ENCODE assay signal across 8 cellular contexts in the genomic region with DNA sequence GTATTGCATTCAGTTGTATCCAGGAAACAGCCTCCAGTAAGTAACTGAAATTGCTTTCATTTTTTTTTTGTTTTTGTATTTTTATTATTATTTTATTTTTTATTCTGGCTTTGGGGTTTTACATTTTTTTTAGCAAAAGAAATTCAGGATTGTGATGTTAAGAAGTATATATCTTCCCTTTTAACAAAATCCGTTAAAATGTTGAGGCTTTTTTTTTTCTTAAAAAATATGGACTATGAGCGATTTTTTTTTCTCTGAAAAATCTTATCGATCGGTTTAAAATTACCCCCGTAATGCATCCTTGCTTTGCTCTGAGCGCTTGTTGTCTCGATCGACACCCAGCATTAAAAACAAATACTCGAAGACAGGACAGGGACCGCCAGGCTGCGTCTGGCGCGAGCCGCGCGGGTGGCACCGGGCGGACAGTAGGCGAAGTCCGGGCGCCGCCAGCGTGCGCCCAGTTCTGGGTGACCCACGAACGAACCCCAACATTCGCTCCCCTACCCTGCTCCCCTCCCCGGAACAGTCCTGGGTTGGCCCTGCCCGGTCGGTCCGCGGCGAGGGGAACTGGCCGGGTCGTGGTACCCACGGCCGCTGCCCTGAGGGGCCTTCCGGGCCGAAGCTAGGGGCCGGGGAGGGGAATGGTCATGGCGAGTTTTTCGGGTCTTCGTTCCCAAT. TPM values are rescaled to one million over a fixed set of nuclear protein-coding genes. Genes with fewer than 3 reads are reported as not detected.
DNase-seq lines count a peak whose midpoint lies in the region; ATAC-seq lines count a peak whose summit lies in the region.

No MANE protein-coding gene starts in this region.

- H3K4ac ChIP-seq in trophoblast cell (ENCODE audit: low read depth, low read length): peak overlapping the region; percentile 93

- H3K27me3 ChIP-seq in esophagus (ENCODE audit: control insufficient read depth in 1 of 2, insufficient read depth in 2 of 2, low read length in 2 of 2) (no peaks in the 10 kb centered on the region), trophoblast cell (ENCODE audit: insufficient read depth, low read length) (peaks cover 16% of the 10 kb centered on the region)

- peak overlapping the region; percentile 77 to 80 for H3K4me3 ChIP-seq in esophagus (ENCODE audit: low read depth in 1 of 2, low read length in 2 of 2)
- H3K4me3 ChIP-seq in trophoblast cell (ENCODE audit: low read depth, low read length): peak overlapping the region; percentile 78

- peak overlapping the region; percentile 90 for H2BK5ac ChIP-seq in trophoblast cell (ENCODE audit: low read depth, low read length, poor library complexity)

- peaks cover 22% of the 10 kb centered on the region for H3K79me2 ChIP-seq in trophoblast cell (ENCODE audit: control insufficient read depth, insufficient read depth, low read length, poor library complexity)

- H3K9me3 ChIP-seq in esophagus (ENCODE audit: control insufficient read depth in 2 of 2, insufficient read depth in 1 of 2, low read depth in 1 of 2, low read length in 1 of 2) (no peaks in the 10 kb centered on the region), trophoblast cell (ENCODE audit: insufficient read depth, low read depth, low read length) (peaks cover 4% of the 10 kb centered on the region)

- peak overlapping the region; percentile 37 for H2BK12ac ChIP-seq in trophoblast cell (ENCODE audit: low read length)

- H4K12ac ChIP-seq in trophoblast cell (ENCODE audit: low read depth, low read length): peak overlapping the region; percentile 1

- peak overlapping the region; percentile 95 for H3K4me2 ChIP-seq in trophoblast cell (ENCODE audit: low read length)

- H4K91ac ChIP-seq in trophoblast cell (ENCODE audit: low read depth, low read length): peak overlapping the region; percentile 78

- H3K23ac ChIP-seq in trophoblast cell (ENCODE audit: low read length): peak overlapping the region; percentile 89

- no peak for ATAC-seq in GM18907 (IDR thresholded peaks at IDR 0.05; ENCODE audit: unreplicated experiment)
- no peak for ATAC-seq in HG02763 (IDR thresholded peaks at IDR 0.05; ENCODE audit: unreplicated experiment)

- peak overlapping the region; percentile 9 for H2AK5ac ChIP-seq in trophoblast cell (ENCODE audit: low read length)

- H3K18ac ChIP-seq in trophoblast cell (ENCODE audit: low read length): peak overlapping the region; percentile 89

- WGBS in esophagus, 2 donors: 1% methylated on average over 40 to 43 of the region's 43 CpGs
- WGBS in trophoblast cell (ENCODE audit: extremely low coverage, insufficient coverage, insufficient read length): no CpG with 5 or more reads among the region's 43 CpGs

- H2AFZ ChIP-seq in trophoblast cell (ENCODE audit: insufficient read depth, low read length, poor library complexity): no peak overlapping the region

- peaks cover 0 to 3% of the 10 kb centered on the region in 2 donors for H3K36me3 ChIP-seq in esophagus (ENCODE audit: control insufficient read depth in 2 of 2, insufficient read depth in 2 of 2, low read length in 1 of 2)
- H3K36me3 ChIP-seq in trophoblast cell (ENCODE audit: control insufficient read depth in 1 of 2, insufficient read depth in 2 of 2, low read length in 2 of 2): peaks cover 2 to 5% of the 10 kb centered on the region in 2 experiments

- DNase-seq in ELF-1 (ENCODE audit: low read depth, low spot score) (peak; percentile 47), NCI-H69 (lab: John Stamatoyannopoulos, UW) (peak; percentile 68), trophoblast cell (no peak), cerebellar cortex (ENCODE audit: low spot score) (no peak), NCI-H2196 (lab: John Stamatoyannopoulos, UW; ENCODE audit: unreplicated experiment) (no peak)

- H3K27ac ChIP-seq in esophagus (ENCODE audit: low read depth in 2 of 2, low read length in 1 of 2) (peak overlapping the region; percentile 89 to 96), trophoblast cell (ENCODE audit: low read depth, low read length) (peak overlapping the region; percentile 92)

- H3K9ac ChIP-seq in trophoblast cell (ENCODE audit: low read length): peak overlapping the region; percentile 92

- H3K79me1 ChIP-seq in trophoblast cell (ENCODE audit: low read length): peaks cover 40% of the 10 kb centered on the region

- peak overlapping the region; percentile 80 for H3K14ac ChIP-seq in trophoblast cell (ENCODE audit: low read length)

- H3K4me1 ChIP-seq in esophagus (ENCODE audit: control insufficient read depth in 2 of 2, insufficient read depth in 2 of 2, low read length in 1 of 2) (peaks cover 4 to 21% of the 10 kb centered on the region in 2 donors), trophoblast cell (ENCODE audit: control insufficient read depth in 1 of 2, insufficient read depth in 2 of 2, low read length in 2 of 2) (peaks cover 18 to 33% of the 10 kb centered on the region in 2 experiments)

- H2BK120ac ChIP-seq in trophoblast cell (ENCODE audit: insufficient read depth, low read length, poor library complexity): peak overlapping the region; percentile 71

- H4K8ac ChIP-seq in trophoblast cell (ENCODE audit: low read depth, low read length): peak overlapping the region; percentile 87

RNA-seq across cellular contexts. Expression of gene BAHCC1, which starts 0.5 kb away (rescaled TPM):
- polyA plus RNA-seq in esophagus: 1 to 10 TPM; 3.0 to 9.1 TPM
- 2.8 and 3.1 TPM in 2 replicates for polyA plus RNA-seq in trophoblast cell (2013)

Comparison
In these comparisons a context has a peak if more than half of its experiments do, and no peak if none do; other contexts are left out.
1. DNase-seq: peak in ELF-1 (single experiment) and NCI-H69 (single experiment); none in trophoblast cell (0 of 2), cerebellar cortex (single experiment) and NCI-H2196 (single experiment).